11 cellular contexts compared by ENCODE assay signal in genomic region chr1:21926814-21927530, GRCh38. TPM values are rescaled to one million over a fixed set of nuclear protein-coding genes. Genes with fewer than 3 reads are reported as not detected.
DNase-seq lines count a peak whose midpoint lies in the region; ATAC-seq and TF ChIP-seq lines count a peak whose summit lies in the region.
"Had no signal": no experiment of that assay in that cellular context is flagged by ENCODE, and none has a peak within 500 bp of the region (broad histone marks: within the 10 kb centered on the region; RNA-seq: fewer than 3 reads in every experiment).

No MANE protein-coding gene starts in this region.

- H3K9ac ChIP-seq in parathyroid adenoma: no peak overlapping the region

- TF ChIP-seq CTCF in heart left ventricle (IDR thresholded peaks at IDR 0.05) (no peak), parathyroid adenoma (IDR thresholded peaks at IDR 0.05) (no peak)

- TF ChIP-seq POLR2A in heart left ventricle (IDR thresholded peaks at IDR 0.05): no peak

- H3K4me1 ChIP-seq in heart left ventricle (peaks cover 32 to 100% (median 95%) of the 10 kb centered on the region in 12 donors), parathyroid adenoma (peaks cover 3% of the 10 kb centered on the region)

- H3K4me3 ChIP-seq in heart left ventricle (peak overlapping the region in 3 of 12 donors; percentile 3 to 10 (median 5)), parathyroid adenoma (ENCODE audit: low read depth, low read length) (no peak overlapping the region)

- peak; percentile 9 for ATAC-seq in SK-N-SH treated with all-trans-retinoic acid at 6 μM for 48 hours
- ATAC-seq in heart left ventricle: peak; percentile 9 to 45 (median 39)
- ATAC-seq in HG02884 (IDR thresholded peaks at IDR 0.05; ENCODE audit: unreplicated experiment): no peak
- ATAC-seq: activated CD8-positive, alpha-beta memory T cell treated with anti-CD3 and anti-CD28 coated beads, Interleukin-2, amount 10 ng/mL, durations not matched to agents 7 days and 5 days had no signal

- no peak overlapping the region for H2AFZ ChIP-seq in parathyroid adenoma

- H3K36me3 Mint-ChIP-seq in activated naive CD8-positive, alpha-beta T cell treated with anti-CD3 and anti-CD28 coated beads for 36 hours: no peaks in the 10 kb centered on the region
- H3K36me3 Mint-ChIP-seq: activated CD8-positive, alpha-beta memory T cell treated with anti-CD3 and anti-CD28 coated beads, Interleukin-2, amount 10 ng/mL, durations not matched to agents 7 days and 5 days had no signal

- no peak overlapping the region for H3K4me2 ChIP-seq in parathyroid adenoma (ENCODE audit: low read length)

- H3K79me2 ChIP-seq in parathyroid adenoma: no peaks in the 10 kb centered on the region

- H3K4me1 Mint-ChIP-seq in activated naive CD8-positive, alpha-beta T cell treated with anti-CD3 and anti-CD28 coated beads for 36 hours: no peaks in the 10 kb centered on the region
- H3K4me1 Mint-ChIP-seq: activated CD8-positive, alpha-beta memory T cell treated with anti-CD3 and anti-CD28 coated beads, Interleukin-2, amount 10 ng/mL, durations not matched to agents 7 days and 5 days had no signal

- no peak overlapping the region for H3K27ac Mint-ChIP-seq in activated naive CD8-positive, alpha-beta T cell treated with anti-CD3 and anti-CD28 coated beads for 36 hours
- H3K27ac Mint-ChIP-seq: activated CD8-positive, alpha-beta memory T cell treated with anti-CD3 and anti-CD28 coated beads, Interleukin-2, amount 10 ng/mL, durations not matched to agents 7 days and 5 days had no signal

- WGBS in heart left ventricle, 4 donors: 17 to 31% (median 25%) methylated on average over 11 of the region's 11 CpGs

- H3K9me3 ChIP-seq in heart left ventricle (no peaks in the 10 kb centered on the region), parathyroid adenoma (ENCODE audit: control insufficient read depth, low read length) (no peaks in the 10 kb centered on the region)

- intact Hi-C loops in heart left ventricle (cut with DNase I): loop anchor here in 1 of 10 donors (2.0 kb wide), 1 partner anchor 14 kb away; no protein-coding TSS in a partner anchor

- no peaks in the 10 kb centered on the region for H3K9me3 Mint-ChIP-seq in activated naive CD8-positive, alpha-beta T cell treated with anti-CD3 and anti-CD28 coated beads for 36 hours

- no peak overlapping the region for H3K4me3 Mint-ChIP-seq in activated naive CD8-positive, alpha-beta T cell treated with anti-CD3 and anti-CD28 coated beads for 36 hours
- H3K4me3 Mint-ChIP-seq: activated CD8-positive, alpha-beta memory T cell treated with anti-CD3 and anti-CD28 coated beads, Interleukin-2, amount 10 ng/mL, durations not matched to agents 7 days and 5 days had no signal

- DNase-seq in heart left ventricle: peak in 4 of 5 donors; percentile 74 to 85 (median 80)
- no peak for DNase-seq in NCI-H2196 treated with DMSO at 0.1 percent for 48 hours (lab: John Stamatoyannopoulos, UW; ENCODE audit: unreplicated experiment)
- DNase-seq in activated naive CD8-positive, alpha-beta T cell treated with anti-CD3 and anti-CD28 coated beads for 36 hours: no peak
- no peak for DNase-seq in activated CD4-positive, CD25-positive, alpha-beta regulatory T cell treated with anti-CD3 and anti-CD28 coated beads, Interleukin-2, amount 50 U/mL, for 72 hours
- DNase-seq: activated CD8-positive, alpha-beta memory T cell treated with anti-CD3 and anti-CD28 coated beads, Interleukin-2, amount 10 ng/mL, durations not matched to agents 7 days and 5 days; NCI-H526 treated with DMSO at 0.1 percent for 48 hours had no signal

- H3K36me3 ChIP-seq in heart left ventricle: peaks cover 0 to 14% (median 0%) of the 10 kb centered on the region in 9 donors
- no peaks in the 10 kb centered on the region for H3K36me3 ChIP-seq in parathyroid adenoma (ENCODE audit: control insufficient read depth, insufficient read depth, low read length)

- H3K27me3 Mint-ChIP-seq in activated naive CD8-positive, alpha-beta T cell treated with anti-CD3 and anti-CD28 coated beads for 36 hours: no peaks in the 10 kb centered on the region

- no peaks in the 10 kb centered on the region for H3K27me3 ChIP-seq in heart left ventricle
- H3K27me3 ChIP-seq in parathyroid adenoma (ENCODE audit: control insufficient read depth, insufficient read depth, low read length): no peaks in the 10 kb centered on the region

- peak overlapping the region; percentile 72 to 98 (median 92) for H3K27ac ChIP-seq in heart left ventricle
- peak overlapping the region; percentile 42 for H3K27ac ChIP-seq in parathyroid adenoma

TF ChIP-seq in SK-N-SH treated with all-trans-retinoic acid at 6 μM for 48 hours, 23 proteins besides CTCF, POLR2A, EP300 and RAD21:
- TF ChIP-seq OSR1 (CRISPR knock-in tag; IDR thresholded peaks at IDR 0.05) (no peak), CSRNP3 (CRISPR knock-in tag; IDR thresholded peaks at IDR 0.05) (no peak), ZC3H10 (CRISPR knock-in tag; IDR thresholded peaks at IDR 0.05) (no peak), BACH2 (CRISPR knock-in tag; IDR thresholded peaks at IDR 0.05; ENCODE audit: borderline replicate concordance) (no peak), TCF4 (CRISPR knock-in tag; IDR thresholded peaks at IDR 0.05; ENCODE audit: borderline replicate concordance) (no peak), ZFP3 (CRISPR knock-in tag; IDR thresholded peaks at IDR 0.05) (no peak), ZNF8 (CRISPR knock-in tag; IDR thresholded peaks at IDR 0.05) (no peak), ZNF70 (CRISPR knock-in tag; IDR thresholded peaks at IDR 0.05) (no peak), PPARA (CRISPR knock-in tag; IDR thresholded peaks at IDR 0.05; ENCODE audit: borderline replicate concordance) (no peak), CSDC2 (CRISPR knock-in tag; IDR thresholded peaks at IDR 0.05) (no peak), RARB (CRISPR knock-in tag; IDR thresholded peaks at IDR 0.05) (no peak), ESRRG (CRISPR knock-in tag; IDR thresholded peaks at IDR 0.05) (no peak), TOX (CRISPR knock-in tag; IDR thresholded peaks at IDR 0.05; ENCODE audit: borderline replicate concordance) (no peak), SNAI2 (CRISPR knock-in tag; IDR thresholded peaks at IDR 0.05) (no peak), ZNF565 (CRISPR knock-in tag; conservative IDR thresholded peaks at IDR 0.05; ENCODE audit: low read depth) (no peak), GLIS3 (CRISPR knock-in tag; IDR thresholded peaks at IDR 0.05) (no peak), PATZ1 (CRISPR knock-in tag; IDR thresholded peaks at IDR 0.05; ENCODE audit: borderline replicate concordance) (no peak; the same call in 1 of the 2 replicates), ZFP30 (CRISPR knock-in tag; IDR thresholded peaks at IDR 0.05) (no peak), ISL1 (CRISPR knock-in tag; IDR thresholded peaks at IDR 0.05) (no peak)
- TF ChIP-seq, protein P1, sequence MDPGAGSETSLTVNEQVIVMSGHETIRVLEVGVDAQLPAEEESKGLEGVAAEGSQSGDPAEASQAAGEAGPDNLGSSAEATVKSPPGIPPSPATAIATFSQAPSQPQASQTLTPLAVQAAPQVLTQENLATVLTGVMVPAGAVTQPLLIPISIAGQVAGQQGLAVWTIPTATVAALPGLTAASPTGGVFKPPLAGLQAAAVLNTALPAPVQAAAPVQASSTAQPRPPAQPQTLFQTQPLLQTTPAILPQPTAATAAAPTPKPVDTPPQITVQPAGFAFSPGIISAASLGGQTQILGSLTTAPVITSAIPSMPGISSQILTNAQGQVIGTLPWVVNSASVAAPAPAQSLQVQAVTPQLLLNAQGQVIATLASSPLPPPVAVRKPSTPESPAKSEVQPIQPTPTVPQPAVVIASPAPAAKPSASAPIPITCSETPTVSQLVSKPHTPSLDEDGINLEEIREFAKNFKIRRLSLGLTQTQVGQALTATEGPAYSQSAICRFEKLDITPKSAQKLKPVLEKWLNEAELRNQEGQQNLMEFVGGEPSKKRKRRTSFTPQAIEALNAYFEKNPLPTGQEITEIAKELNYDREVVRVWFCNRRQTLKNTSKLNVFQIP (CRISPR knock-in tag; IDR thresholded peaks at IDR 0.05; ENCODE audit: borderline replicate concordance, low read depth): no peak

RNA-seq across cellular contexts. Expression of gene HSPG2, which starts 10.1 kb away (rescaled TPM):
- total RNA-seq in heart left ventricle: 100 to 1,000 TPM; 202 to 608 (median 304) TPM
- polyA plus RNA-seq in heart left ventricle: 100 to 1,000 TPM; 164 to 315 TPM
- 10 to 100 TPM; 11.0 to 11.6 TPM for total RNA-seq in activated naive CD8-positive, alpha-beta T cell treated with anti-CD3 and anti-CD28 coated beads for 36 hours

RNA-seq across cellular contexts. Expression of gene CELA3B, which starts 49.9 kb away (rescaled TPM):
- total RNA-seq in heart left ventricle: 1 to 10 TPM in 5 of 9 donors, not detected in 4; 1.2 to 2.6 (median 1.8) TPM
- polyA plus RNA-seq in heart left ventricle: under 1 TPM in 1 of 2 donors, not detected in 1; 0.24 TPM
- not detected for total RNA-seq in activated naive CD8-positive, alpha-beta T cell treated with anti-CD3 and anti-CD28 coated beads for 36 hours
- total RNA-seq: activated CD8-positive, alpha-beta memory T cell treated with anti-CD3 and anti-CD28 coated beads, Interleukin-2, amount 10 ng/mL, durations not matched to agents 7 days and 5 days; bronchial epithelial cell; T-helper 1 cell treated with Interleukin-12 subunit alpha and Interleukin-12 subunit beta and Interleukin-4 antibody, amounts not matched to agents 30 ng/mL and 1 ng/mL, for 36 hours had no signal

Comparison
In these comparisons a context has a peak if more than half of its experiments do, and no peak if none do; other contexts are left out.
1. DNase-seq: peak in heart left ventricle (4 of 5); none in NCI-H2196 treated with DMSO at 0.1 percent for 48 hours (single experiment), activated naive CD8-positive, alpha-beta T cell treated with anti-CD3 and anti-CD28 coated beads for 36 hours (single experiment) and activated CD4-positive, CD25-positive, alpha-beta regulatory T cell treated with anti-CD3 and anti-CD28 coated beads, Interleukin-2, amount 50 U/mL, for 72 hours (single experiment).
2. RNA of gene HSPG2, which starts 10.1 kb away (total RNA-seq): 202 to 608 TPM in heart left ventricle; 11.0 to 11.6 TPM in activated naive CD8-positive, alpha-beta T cell treated with anti-CD3 and anti-CD28 coated beads for 36 hours; every median in the first group is over 10 times any median in the second.